24 cellular contexts compared by ENCODE assay signal in the genomic region with DNA sequence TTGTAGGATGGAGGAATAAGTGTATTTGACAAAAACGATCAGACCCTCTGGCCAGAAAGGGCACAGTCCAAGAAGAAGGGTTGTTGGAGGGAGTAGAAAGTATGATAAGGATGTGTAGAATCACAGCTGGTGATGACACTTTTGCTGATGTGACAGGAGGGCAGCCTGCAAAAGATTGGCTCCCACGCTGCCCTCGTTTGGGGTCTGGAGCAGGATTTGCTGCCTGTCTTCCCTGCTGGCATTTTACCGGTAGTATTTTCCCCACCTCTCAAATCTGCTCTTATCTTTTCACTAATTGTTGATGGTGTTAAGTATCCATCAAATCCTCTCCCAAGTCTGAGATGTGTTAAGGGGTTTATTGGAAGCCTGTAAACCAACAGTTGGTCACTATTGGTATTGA.
DNase-seq lines count a peak whose midpoint lies in the region; ATAC-seq and TF ChIP-seq lines count a peak whose summit lies in the region.
"Had no signal": no experiment of that assay in that cellular context is flagged by ENCODE, and none has a peak within 500 bp of the region (broad histone marks: within the 10 kb centered on the region; RNA-seq: fewer than 3 reads in every experiment).

No MANE protein-coding gene starts in this region.

- no peaks in the 10 kb centered on the region for H3K9me3 Mint-ChIP-seq in CD4-positive, CD25-positive, alpha-beta regulatory T cell
- H3K9me3 Mint-ChIP-seq in IgD-negative memory B cell, result no peaks in the 10 kb centered on the region
- no peaks in the 10 kb centered on the region for H3K9me3 Mint-ChIP-seq in activated naive CD4-positive, alpha-beta T cell treated with anti-CD3 and anti-CD28 coated beads for 36 hours
- H3K9me3 Mint-ChIP-seq: stimulated activated naive CD8-positive, alpha-beta T cell treated with anti-CD3 and anti-CD28 coated beads, Interleukin-15, Interleukin-2, amounts not matched to agents 100 ng/mL and 50 ng/mL, for 24 hours; T-cell had no signal

- no peaks in the 10 kb centered on the region for H3K27me3 Mint-ChIP-seq in CD4-positive, CD25-positive, alpha-beta regulatory T cell
- no peaks in the 10 kb centered on the region for H3K27me3 Mint-ChIP-seq in IgD-negative memory B cell
- no peaks in the 10 kb centered on the region for H3K27me3 Mint-ChIP-seq in activated naive CD4-positive, alpha-beta T cell treated with anti-CD3 and anti-CD28 coated beads for 36 hours (ENCODE audit: low read depth)
- H3K27me3 Mint-ChIP-seq: stimulated activated naive CD8-positive, alpha-beta T cell treated with anti-CD3 and anti-CD28 coated beads, Interleukin-15, Interleukin-2, amounts not matched to agents 100 ng/mL and 50 ng/mL, for 24 hours; T-cell had no signal

- H3K27ac Mint-ChIP-seq in CD4-positive, CD25-positive, alpha-beta regulatory T cell, result peak overlapping the region in 2 of 3 donors; percentile 56 to 75
- peak overlapping the region in 2 of 3 donors; percentile 9 to 19 for H3K27ac Mint-ChIP-seq in IgD-negative memory B cell
- H3K27ac Mint-ChIP-seq in activated naive CD4-positive, alpha-beta T cell treated with anti-CD3 and anti-CD28 coated beads for 36 hours, result no peak overlapping the region

- peaks cover 13% of the 10 kb centered on the region for H3K4me1 ChIP-seq in CD4-positive, CD25-positive, alpha-beta regulatory T cell (ENCODE audit: control insufficient read depth, insufficient read depth, low read length, poor library complexity, severe bottlenecking)
- peaks cover 94% of the 10 kb centered on the region for H3K4me1 ChIP-seq in parathyroid adenoma

- no peak overlapping the region for H3K4me3 ChIP-seq in CD4-positive, CD25-positive, alpha-beta regulatory T cell (ENCODE audit: low read depth, low read length)
- H3K4me3 ChIP-seq in parathyroid adenoma (ENCODE audit: low read depth, low read length), result no peak overlapping the region
- H3K4me3 ChIP-seq: coronary artery, esophagus muscularis mucosa, K562, left ventricle myocardium inferior, sigmoid colon, SJCRH30, thyroid gland had no signal

- no peak for TF ChIP-seq CTCF in parathyroid adenoma (IDR thresholded peaks at IDR 0.05)

- peaks cover 21% of the 10 kb centered on the region for H3K36me3 Mint-ChIP-seq in CD4-positive, CD25-positive, alpha-beta regulatory T cell
- H3K36me3 Mint-ChIP-seq in IgD-negative memory B cell, result peaks cover 7% of the 10 kb centered on the region
- no peaks in the 10 kb centered on the region for H3K36me3 Mint-ChIP-seq in activated naive CD4-positive, alpha-beta T cell treated with anti-CD3 and anti-CD28 coated beads for 36 hours (ENCODE audit: low read depth)

- H3K27ac ChIP-seq in CD4-positive, CD25-positive, alpha-beta regulatory T cell (ENCODE audit: insufficient read depth, low read length, poor library complexity, severe bottlenecking), result no peak overlapping the region
- H3K27ac ChIP-seq in caudate nucleus (ENCODE audit: low read depth, low read length) (peak overlapping the region; percentile 82), parathyroid adenoma (peak overlapping the region; percentile 96)
- H3K27ac ChIP-seq: coronary artery, esophagus muscularis mucosa, left ventricle myocardium inferior, sigmoid colon, SJCRH30, thyroid gland had no signal

- CTCF ChIA-PET in activated naive CD4-positive, alpha-beta T cell treated with anti-CD3 and anti-CD28 coated beads for 36 hours (lab: Charles Lee), result interaction anchor here (0.5 kb wide), 1 partner anchor 364 kb away, joined by 3 read pairs; no protein-coding TSS in a partner anchor

- intact Hi-C loops in activated naive CD4-positive, alpha-beta T cell treated with anti-CD3 and anti-CD28 coated beads for 36 hours (cut with micrococcal nuclease), result loop anchor here (5.0 kb wide), 1 partner anchor 94 kb away; no protein-coding TSS in a partner anchor

- no peak overlapping the region for H2AFZ ChIP-seq in parathyroid adenoma

- DNase-seq in CD4-positive, CD25-positive, alpha-beta regulatory T cell, result no peak
- no peak for DNase-seq in caudate nucleus (lab: John Stamatoyannopoulos, UW)
- DNase-seq in activated naive CD4-positive, alpha-beta T cell treated with anti-CD3 and anti-CD28 coated beads for 36 hours, result no peak
- DNase-seq in NCI-H187 treated with DMSO at 0.1 percent for 48 hours (lab: John Stamatoyannopoulos, UW), result no peak
- DNase-seq: activated CD8-positive, alpha-beta memory T cell treated with anti-CD3 and anti-CD28 coated beads for 24 hours; activated gamma-delta T cell treated with Interleukin-2 at 50 U/mL for 16 hours; activated T-cell treated with anti-CD3 and anti-CD28 coated beads, Interleukin-2, amount 50 U/mL, for 1 hour; amniotic stem cell; hippocampal formation; left ventricle myocardium inferior; NCI-H1436 treated with DMSO at 0.1 percent for 48 hours; sigmoid colon; SJCRH30; T-cell; thyroid gland had no signal

- H3K36me3 ChIP-seq in CD4-positive, CD25-positive, alpha-beta regulatory T cell (ENCODE audit: control insufficient read depth, insufficient read depth, low read length), result no peaks in the 10 kb centered on the region
- H3K36me3 ChIP-seq in parathyroid adenoma (ENCODE audit: control insufficient read depth, insufficient read depth, low read length), result no peaks in the 10 kb centered on the region
- H3K36me3 ChIP-seq: esophagus muscularis mucosa, left ventricle myocardium inferior, sigmoid colon, thyroid gland had no signal

- peaks cover 6 to 52% (median 31%) of the 10 kb centered on the region in 4 donors for H3K4me1 Mint-ChIP-seq in CD4-positive, CD25-positive, alpha-beta regulatory T cell
- peaks cover 16 to 20% (median 18%) of the 10 kb centered on the region in 3 donors for H3K4me1 Mint-ChIP-seq in IgD-negative memory B cell
- peaks cover 32% of the 10 kb centered on the region for H3K4me1 Mint-ChIP-seq in activated naive CD4-positive, alpha-beta T cell treated with anti-CD3 and anti-CD28 coated beads for 36 hours (ENCODE audit: low read depth)

- no peaks in the 10 kb centered on the region for H3K27me3 ChIP-seq in CD4-positive, CD25-positive, alpha-beta regulatory T cell (ENCODE audit: control insufficient read depth, insufficient read depth, low read length)
- H3K27me3 ChIP-seq in parathyroid adenoma (ENCODE audit: control insufficient read depth, insufficient read depth, low read length), result no peaks in the 10 kb centered on the region
- H3K27me3 ChIP-seq: esophagus muscularis mucosa, sigmoid colon, SJCRH30, thyroid gland had no signal

- H3K4me3 Mint-ChIP-seq in CD4-positive, CD25-positive, alpha-beta regulatory T cell, result peak overlapping the region in 1 of 4 donors; percentile 28
- H3K4me3 Mint-ChIP-seq in IgD-negative memory B cell, result no peak overlapping the region
- no peak overlapping the region for H3K4me3 Mint-ChIP-seq in activated naive CD4-positive, alpha-beta T cell treated with anti-CD3 and anti-CD28 coated beads for 36 hours
- H3K4me3 Mint-ChIP-seq: stimulated activated naive CD8-positive, alpha-beta T cell treated with anti-CD3 and anti-CD28 coated beads, Interleukin-15, Interleukin-2, amounts not matched to agents 100 ng/mL and 50 ng/mL, for 24 hours had no signal

- peak overlapping the region; percentile 41 for H3K4me2 ChIP-seq in parathyroid adenoma (ENCODE audit: low read length)

- no peak for ATAC-seq in CD4-positive, CD25-positive, alpha-beta regulatory T cell (ENCODE audit: low read depth in 2 of 2)
- ATAC-seq in GM18867 (IDR thresholded peaks at IDR 0.05; ENCODE audit: unreplicated experiment), result no peak
- ATAC-seq in HG03196 (IDR thresholded peaks at IDR 0.05; ENCODE audit: unreplicated experiment), result no peak
- ATAC-seq: HCT116, K562, T-cell had no signal

- H3K9ac ChIP-seq in parathyroid adenoma, result no peak overlapping the region

- no peaks in the 10 kb centered on the region for H3K9me3 ChIP-seq in CD4-positive, CD25-positive, alpha-beta regulatory T cell (ENCODE audit: control insufficient read depth in 2 of 2, low read length in 2 of 2)
- no peaks in the 10 kb centered on the region for H3K9me3 ChIP-seq in parathyroid adenoma (ENCODE audit: control insufficient read depth, low read length)
- H3K9me3 ChIP-seq: esophagus muscularis mucosa, left ventricle myocardium inferior, sigmoid colon, SJCRH30, thyroid gland had no signal

- H3K79me2 ChIP-seq in parathyroid adenoma, result peaks cover 19% of the 10 kb centered on the region
